In the genomic region with DNA sequence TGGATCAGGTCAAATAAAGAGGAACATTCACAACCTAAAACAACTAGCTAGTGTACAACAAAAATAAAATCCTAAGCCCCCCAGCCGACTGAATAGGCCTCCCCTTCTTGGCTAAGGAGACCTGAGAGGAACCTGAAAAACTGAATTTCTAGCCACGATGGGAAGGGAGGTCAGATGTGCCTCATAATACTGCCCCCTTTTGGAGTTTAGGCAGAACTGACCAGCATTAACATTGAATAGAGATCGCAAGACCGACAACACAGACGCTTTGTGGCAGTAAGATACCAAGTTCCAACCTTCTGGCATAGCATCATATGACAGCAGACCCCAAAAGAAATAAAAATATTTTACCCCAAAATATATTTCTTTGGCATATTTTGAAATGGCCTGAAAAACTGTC, we compare ENCODE assay signal across 8 cellular contexts. TPM values are rescaled to one million over a fixed set of nuclear protein-coding genes. Genes with fewer than 3 reads are reported as not detected.
DNase-seq lines count a peak whose midpoint lies in the region; ATAC-seq and TF ChIP-seq lines count a peak whose summit lies in the region.

No MANE protein-coding gene starts in this region.

- intact Hi-C loops in activated naive CD4-positive, alpha-beta T cell treated with anti-CD3 and anti-CD28 coated beads for 36 hours (cut with micrococcal nuclease), result loop anchor here (1.0 to 2.0 kb wide), 3 partner anchors 95 to 347 kb away; no protein-coding TSS in a partner anchor

- CTCF ChIA-PET in activated naive CD4-positive, alpha-beta T cell treated with anti-CD3 and anti-CD28 coated beads for 36 hours (lab: Charles Lee), result interaction anchor here (0.7 to 2.9 kb wide), 11 partner anchors 9 to 238 kb away, joined by 3 to 15 read pairs (median 4); no protein-coding TSS in a partner anchor

- TF ChIP-seq CTCF in LNCaP clone FGC (IDR thresholded peaks at IDR 0.05; ENCODE audit: control insufficient read depth, extremely low read depth, insufficient read depth), result peak; percentile 59
- peak; percentile 65 for TF ChIP-seq CTCF in astrocyte of the spinal cord (IDR thresholded peaks at IDR 0.05; ENCODE audit: low read depth, low read length)
- peak; percentile 52 for TF ChIP-seq CTCF in osteocyte (IDR thresholded peaks at IDR 0.05)

- ATAC-seq in GM18517 (IDR thresholded peaks at IDR 0.05; ENCODE audit: unreplicated experiment) (no peak), GM19452 (IDR thresholded peaks at IDR 0.05; ENCODE audit: unreplicated experiment) (no peak)

- no peak overlapping the region for H3K4me3 Mint-ChIP-seq in activated naive CD4-positive, alpha-beta T cell treated with anti-CD3 and anti-CD28 coated beads for 36 hours
- H3K4me3 Mint-ChIP-seq in osteocyte (ENCODE audit: unreplicated experiment), result no peak overlapping the region

- H3K4me1 Mint-ChIP-seq in activated naive CD4-positive, alpha-beta T cell treated with anti-CD3 and anti-CD28 coated beads for 36 hours (ENCODE audit: low read depth), result no peaks in the 10 kb centered on the region
- H3K4me1 Mint-ChIP-seq in osteocyte (ENCODE audit: unreplicated experiment), result peaks cover 21% of the 10 kb centered on the region

- in situ Hi-C loops in astrocyte of the spinal cord (cut with HindIII; ENCODE audit: low sequenced_read_pairs), result no loop called here

- H3K27me3 Mint-ChIP-seq in activated naive CD4-positive, alpha-beta T cell treated with anti-CD3 and anti-CD28 coated beads for 36 hours (ENCODE audit: low read depth), result no peaks in the 10 kb centered on the region
- H3K27me3 Mint-ChIP-seq in osteocyte (ENCODE audit: unreplicated experiment), result no peaks in the 10 kb centered on the region

- no peak overlapping the region for H3K27ac Mint-ChIP-seq in activated naive CD4-positive, alpha-beta T cell treated with anti-CD3 and anti-CD28 coated beads for 36 hours
- H3K27ac Mint-ChIP-seq in osteocyte (ENCODE audit: unreplicated experiment), result no peak overlapping the region

- peak; percentile 10 for DNase-seq in activated naive CD4-positive, alpha-beta T cell treated with anti-CD3 and anti-CD28 coated beads for 36 hours
- no peak for DNase-seq in activated naive CD4-positive, alpha-beta T cell (lab: John Stamatoyannopoulos, UW)
- DNase-seq in LNCaP clone FGC (ENCODE audit: low read depth) (no peak), astrocyte of the spinal cord (ENCODE audit: low read depth, low spot score) (peak; percentile 22), osteocyte (ENCODE audit: extremely low spot score, unreplicated experiment) (no peak)
- no peak for DNase-seq in NK-92 treated with Interleukin-12 subunit alpha and Interleukin-12 subunit beta, amount 100 ng/mL, for 24 hours (lab: John Stamatoyannopoulos, UW)

- H3K4me3 ChIP-seq in LNCaP clone FGC (ENCODE audit: low read depth, low read length) (no peak overlapping the region), astrocyte of the spinal cord (ENCODE audit: low read depth, low read length) (no peak overlapping the region)

- H3K36me3 Mint-ChIP-seq in activated naive CD4-positive, alpha-beta T cell treated with anti-CD3 and anti-CD28 coated beads for 36 hours (ENCODE audit: low read depth), result no peaks in the 10 kb centered on the region
- no peaks in the 10 kb centered on the region for H3K36me3 Mint-ChIP-seq in osteocyte (ENCODE audit: unreplicated experiment)

- no peaks in the 10 kb centered on the region for H3K9me3 Mint-ChIP-seq in activated naive CD4-positive, alpha-beta T cell treated with anti-CD3 and anti-CD28 coated beads for 36 hours
- H3K9me3 Mint-ChIP-seq in osteocyte (ENCODE audit: unreplicated experiment), result no peaks in the 10 kb centered on the region

RNA-seq across cellular contexts. Expression of gene CBY2, which starts 15.9 kb away (rescaled TPM):
- total RNA-seq in activated naive CD4-positive, alpha-beta T cell treated with anti-CD3 and anti-CD28 coated beads for 36 hours, result not detected
- not detected in 2 replicates for total RNA-seq in osteocyte

Comparison
In these comparisons a context has a peak if more than half of its experiments do, and no peak if none do; other contexts are left out.
1. DNase-seq: peak in activated naive CD4-positive, alpha-beta T cell treated with anti-CD3 and anti-CD28 coated beads for 36 hours (single experiment) and astrocyte of the spinal cord (single experiment); none in activated naive CD4-positive, alpha-beta T cell (0 of 4), LNCaP clone FGC (single experiment), osteocyte (single experiment) and NK-92 treated with Interleukin-12 subunit alpha and Interleukin-12 subunit beta, amount 100 ng/mL, for 24 hours (single experiment).
2. Peak in every context shown above with its lines, with median percentiles within 50 percentile points of each other: CTCF ChIP-seq.